ENCODE assay signal across 26 cellular contexts in the genomic region with DNA sequence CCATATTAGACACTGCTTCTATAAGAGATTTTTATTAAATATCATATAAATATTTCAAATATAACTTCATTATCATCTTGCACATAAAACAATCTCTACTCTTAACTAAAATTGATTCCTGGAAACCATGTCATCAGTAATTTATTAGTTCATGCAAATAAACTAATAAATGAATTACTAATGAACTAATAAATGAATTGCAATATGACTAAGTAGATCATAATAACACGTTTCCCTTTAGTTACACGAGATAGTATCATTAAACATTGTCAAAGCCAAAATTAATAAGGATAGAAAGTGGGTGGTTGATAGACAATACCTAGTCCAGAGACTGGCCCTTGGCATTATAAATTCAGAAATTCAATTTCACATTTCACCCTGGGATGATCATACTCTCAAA.
"Had no signal": no experiment of that assay in that cellular context is flagged by ENCODE, and none has a peak within 500 bp of the region (broad histone marks: within the 10 kb centered on the region; RNA-seq: fewer than 3 reads in every experiment).

No MANE protein-coding gene starts in this region.

- H3K79me2 ChIP-seq: hepatocyte had no signal

- H3K4me2 ChIP-seq: hepatocyte had no signal

- H3K9me3 Mint-ChIP-seq: immature natural killer cell; mesothelial cell of epicardium; naive B cell; naive thymus-derived CD8-positive, alpha-beta T cell had no signal

- ATAC-seq: esophagus mucosa; gastroesophageal sphincter; heart left ventricle; left cardiac atrium; left lung; left ventricle myocardium superior; lower lobe of right lung; mucosa of descending colon; naive thymus-derived CD8-positive, alpha-beta T cell had no signal

- H3K27ac ChIP-seq: coronary artery, dorsolateral prefrontal cortex, epithelial cell of prostate, esophagus squamous epithelium, gastroesophageal sphincter, heart left ventricle, hepatocyte, left lung, lower lobe of right lung had no signal

- H3K4me1 ChIP-seq: esophagus squamous epithelium, gastroesophageal sphincter, heart left ventricle, left lung, lower lobe of right lung had no signal

- H3K4me3 Mint-ChIP-seq: immature natural killer cell; mesothelial cell of epicardium; naive B cell; naive thymus-derived CD8-positive, alpha-beta T cell had no signal

- H2AFZ ChIP-seq: hepatocyte had no signal

- H3K27ac Mint-ChIP-seq: immature natural killer cell; mesothelial cell of epicardium; naive B cell; naive thymus-derived CD8-positive, alpha-beta T cell had no signal

- DNase-seq: dermis blood vessel endothelial cell; dorsolateral prefrontal cortex; effector CD4-positive, alpha-beta T cell; effector memory CD4-positive, alpha-beta T cell; erythroblast; esophagus squamous epithelium; foreskin fibroblast; foreskin melanocyte; heart left ventricle; hypothalamus; immature natural killer cell; islet precursor cell; left cardiac atrium; left lung; left ventricle myocardium superior; lower lobe of right lung; mesenchymal stem cell; mucosa of descending colon; naive B cell; naive thymus-derived CD8-positive, alpha-beta T cell had no signal

- H3K4me3 ChIP-seq: coronary artery, dorsolateral prefrontal cortex, esophagus squamous epithelium, gastroesophageal sphincter, heart left ventricle, hepatocyte, left lung, lower lobe of right lung, mucosa of descending colon had no signal

- H3K27me3 Mint-ChIP-seq: naive B cell; naive thymus-derived CD8-positive, alpha-beta T cell had no signal

- H3K9me3 ChIP-seq: esophagus squamous epithelium, gastroesophageal sphincter, heart left ventricle, left lung, lower lobe of right lung, mucosa of descending colon had no signal

- H3K27me3 ChIP-seq: dorsolateral prefrontal cortex, esophagus squamous epithelium, gastroesophageal sphincter, heart left ventricle, hepatocyte, left lung had no signal
